In the genomic region with DNA sequence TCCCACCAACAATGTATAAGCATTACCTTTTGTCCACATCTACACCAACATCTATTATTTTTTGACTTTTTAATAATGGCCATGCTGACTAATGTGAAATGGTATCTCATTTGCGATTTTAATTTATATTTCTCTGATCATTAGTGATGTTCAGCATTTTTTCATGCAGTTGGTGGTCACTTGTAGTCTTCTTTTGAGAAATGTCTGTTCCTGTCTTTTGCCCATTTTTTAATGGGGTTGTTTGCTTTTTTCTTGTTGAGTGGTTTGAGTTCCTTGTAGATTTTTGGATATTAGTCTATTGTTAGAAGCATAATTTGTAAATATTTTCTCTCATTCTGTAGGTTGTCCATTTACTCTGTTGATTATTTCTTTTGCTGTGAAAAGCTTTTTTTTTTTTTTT, we compare ENCODE assay signal across 20 cellular contexts. TPM values are rescaled to one million over a fixed set of nuclear protein-coding genes. Genes with fewer than 3 reads are reported as not detected.
DNase-seq lines count a peak whose midpoint lies in the region; ATAC-seq, FAIRE-seq and TF ChIP-seq lines count a peak whose summit lies in the region.
"Had no signal": no experiment of that assay in that cellular context is flagged by ENCODE, and none has a peak within 500 bp of the region (broad histone marks: within the 10 kb centered on the region; RNA-seq: fewer than 3 reads in every experiment).

No MANE protein-coding gene starts in this region.

- H3K4me1 ChIP-seq in cardiac muscle cell (ENCODE audit: low read depth): peaks cover 55% of the 10 kb centered on the region
- peaks cover 0 to 43% of the 10 kb centered on the region in 2 donors for H3K4me1 ChIP-seq in right atrium auricular region
- H3K4me1 ChIP-seq in gastrocnemius medialis: peaks cover 31 to 55% of the 10 kb centered on the region in 2 donors
- H3K4me1 ChIP-seq: BLaER1 had no signal

- H3K4me3 ChIP-seq in cardiac muscle cell (no peak overlapping the region), right atrium auricular region (no peak overlapping the region), gastrocnemius medialis (no peak overlapping the region)
- H3K4me3 ChIP-seq: A549, BLaER1 had no signal

- TF ChIP-seq POLR2A in gastrocnemius medialis (IDR thresholded peaks at IDR 0.05) (no peak), GM12892 (IDR thresholded peaks at IDR 0.05; ENCODE audit: low read depth, low read length) (no peak)

- H3K36me3 ChIP-seq in cardiac muscle cell (no peaks in the 10 kb centered on the region), right atrium auricular region (no peaks in the 10 kb centered on the region), gastrocnemius medialis (no peaks in the 10 kb centered on the region)
- H3K36me3 ChIP-seq: BLaER1 had no signal

- TF ChIP-seq CTCF in cardiac muscle cell (IDR thresholded peaks at IDR 0.05; ENCODE audit: low read depth, low read length): no peak
- no peak for TF ChIP-seq CTCF in right atrium auricular region (IDR thresholded peaks at IDR 0.05)
- TF ChIP-seq CTCF in gastrocnemius medialis (IDR thresholded peaks at IDR 0.05 in 4 of 5, conservative IDR thresholded peaks at IDR 0.05 in 1 of 5): no peak

- H3K27ac ChIP-seq in cardiac muscle cell (peak overlapping the region; percentile 37), right atrium auricular region (peak overlapping the region; percentile 79 to 81), gastrocnemius medialis (peak overlapping the region; percentile 87 to 94 (median 88))
- H3K27ac ChIP-seq: 22Rv1, BLaER1 had no signal

- DNase-seq in cardiac muscle cell (ENCODE audit: low read depth in 1 of 2, low spot score in 1 of 2): no peak
- DNase-seq in cardiac septum (ENCODE audit: low spot score): no peak
- DNase-seq in right atrium auricular region (ENCODE audit: low spot score): no peak
- no peak for DNase-seq in Right ventricle myocardium superior
- DNase-seq in gastrocnemius medialis: no peak
- DNase-seq in GM12892 (ENCODE audit: insufficient read length): no peak
- DNase-seq: CD4-positive, alpha-beta memory T cell; DMS153; DMS79; GDM1; H9 had no signal

- in situ Hi-C loops in gastrocnemius medialis (cut with MboI; ENCODE audit: low sequenced_read_pairs in 4 of 4): no loop called here

- no peaks in the 10 kb centered on the region for H3K27me3 ChIP-seq in cardiac muscle cell
- H3K27me3 ChIP-seq in right atrium auricular region: no peaks in the 10 kb centered on the region
- H3K27me3 ChIP-seq in gastrocnemius medialis: no peaks in the 10 kb centered on the region
- H3K27me3 ChIP-seq: BLaER1 had no signal

- no peaks in the 10 kb centered on the region for H3K9me3 ChIP-seq in cardiac muscle cell (ENCODE audit: low read depth)
- no peaks in the 10 kb centered on the region for H3K9me3 ChIP-seq in right atrium auricular region
- H3K9me3 ChIP-seq in gastrocnemius medialis: no peaks in the 10 kb centered on the region
- H3K9me3 ChIP-seq: BLaER1 had no signal

- FAIRE-seq in GM12892 (lab: Jason Lieb, UNC): no peak
- FAIRE-seq: A549, GM19239, H1, HepG2, HTR-8/SVneo had no signal

- intact Hi-C loops in cardiac septum (cut with DNase I) (loop anchor here (5.0 kb wide), 1 partner anchor 132 kb away; no protein-coding TSS in a partner anchor), Right ventricle myocardium superior (cut with DNase I) (no loop called here), gastrocnemius medialis (cut with DNase I; ENCODE audit: low total_unique reads) (no loop called here)

- ATAC-seq in Right ventricle myocardium superior (ENCODE audit: poor library complexity): no peak
- ATAC-seq in gastrocnemius medialis: no peak
- no peak for ATAC-seq in GM19023 (IDR thresholded peaks at IDR 0.05; ENCODE audit: unreplicated experiment)
- ATAC-seq in HG02642 (IDR thresholded peaks at IDR 0.05; ENCODE audit: poor library complexity, unreplicated experiment): no peak
- ATAC-seq: A549, HepG2 had no signal

RNA-seq across cellular contexts. Expression of gene PDLIM5, which starts 36.8 kb away (rescaled TPM):
- total RNA-seq in cardiac muscle cell (426 and 434 TPM in 2 replicates), cardiac septum (1,256 TPM), right atrium auricular region (100 to 1,000 TPM; 598 to 841 TPM), Right ventricle myocardium superior (979 TPM), gastrocnemius medialis (100 to 1,000 TPM; 473 to 833 (median 673) TPM)
- polyA plus RNA-seq in cardiac muscle cell: 446 and 541 TPM in 2 replicates
- polyA plus RNA-seq in GM12892 (2012; ENCODE audit: missing spikeins): 18.1 TPM

Comparison
In these comparisons a context has a peak if more than half of its experiments do, and no peak if none do; other contexts are left out.
1. H3K27ac ChIP-seq: peak in every context shown above with its lines; median percentile 88 in gastrocnemius medialis; 80 in right atrium auricular region; 37 in cardiac muscle cell.